In genomic region chr11:111236355-111236754, GRCh38 we compare ENCODE assay signal across 26 cellular contexts. TPM values are rescaled to one million over a fixed set of nuclear protein-coding genes. Genes with fewer than 3 reads are reported as not detected.
DNase-seq lines count a peak whose midpoint lies in the region; ATAC-seq, FAIRE-seq and TF ChIP-seq lines count a peak whose summit lies in the region.
"Had no signal": no experiment of that assay in that cellular context is flagged by ENCODE, and none has a peak within 500 bp of the region (broad histone marks: within the 10 kb centered on the region; RNA-seq: fewer than 3 reads in every experiment).

No MANE protein-coding gene starts in this region.

- TF ChIP-seq CTCF in Panc1 (IDR thresholded peaks at IDR 0.05) (no peak), fibroblast of pulmonary artery (IDR thresholded peaks at IDR 0.05; ENCODE audit: low read length, missing control alignments) (no peak)

- CTCF ChIA-PET in Panc1 (lab: Charles Lee): no interaction called here

- intact Hi-C loops in Panc1 (cut with micrococcal nuclease; ENCODE audit: unreplicated experiment): loop anchor here (10.0 kb wide), 1 partner anchor 522 kb away; the partner anchor contains the start of gene ARHGAP20

- H3K4me1 ChIP-seq in Karpas-422 (ENCODE audit: low read length) (peaks cover 3% of the 10 kb centered on the region; the same call in 1 of the 2 replicates), Panc1 (ENCODE audit: control insufficient read depth, insufficient read depth, low read length) (no peaks in the 10 kb centered on the region), small intestine (ENCODE audit: control insufficient read depth in 2 of 2, insufficient read depth in 1 of 2, low read depth in 1 of 2, low read length in 1 of 2) (peaks cover 0 to 4% of the 10 kb centered on the region in 2 donors)
- H3K4me1 ChIP-seq: body of pancreas, parathyroid adenoma, upper lobe of right lung had no signal

- H3K4me3 ChIP-seq in Karpas-422 (ENCODE audit: low read length): no peak overlapping the region
- peak overlapping the region in 1 of 2 experiments; percentile 26; a peak in 2 of 4 replicates for H3K4me3 ChIP-seq in Panc1 (ENCODE audit: low read depth in 2 of 2, low read length in 2 of 2)
- peak overlapping the region; percentile 19 for H3K4me3 ChIP-seq in fibroblast of pulmonary artery (replicated peaks; ENCODE audit: low read depth, low read length)
- H3K4me3 ChIP-seq in small intestine (ENCODE audit: low read depth in 1 of 2, low read length in 2 of 2): no peak overlapping the region
- H3K4me3 ChIP-seq: body of pancreas, dorsolateral prefrontal cortex, lung, upper lobe of right lung had no signal

- no peak overlapping the region for H3K27ac ChIP-seq in Karpas-422 (ENCODE audit: low read length)
- H3K27ac ChIP-seq in Panc1 (ENCODE audit: low read length): no peak overlapping the region
- peak overlapping the region in 1 of 2 donors; percentile 45 for H3K27ac ChIP-seq in small intestine (ENCODE audit: low read depth in 1 of 2, low read length in 1 of 2)
- H3K27ac ChIP-seq: body of pancreas, dorsolateral prefrontal cortex, parathyroid adenoma, upper lobe of right lung had no signal

- no peak overlapping the region for H3K9ac ChIP-seq in Karpas-422 (ENCODE audit: low read length)
- H3K9ac ChIP-seq: parathyroid adenoma had no signal

- DNase-seq in Karpas-422 (no peak), Panc1 (ENCODE audit: low read depth, low spot score) (no peak), fibroblast of pulmonary artery (ENCODE audit: low read depth) (no peak), small intestine (peak; percentile 61), NCI-H226 (no peak), UCSD-AML1 (lab: John Stamatoyannopoulos, UW; ENCODE audit: unreplicated experiment) (no peak)
- DNase-seq in stimulated activated naive CD4-positive, alpha-beta T cell treated with Interleukin-2 at 50 U/mL for 16 hours (lab: John Stamatoyannopoulos, UW): no peak
- DNase-seq: activated CD4-positive, alpha-beta T cell treated with anti-CD3 and anti-CD28 coated beads for 48 hours; activated T-cell treated with anti-CD3 and anti-CD28 coated beads, Interleukin-2, amount 50 U/mL, for 24 hours; body of pancreas; CD8-positive, alpha-beta T cell; dorsolateral prefrontal cortex; kidney; NCI-H1694; NCI-H2171 treated with DMSO at 0.1 percent for 48 hours; NCI-H524; stimulated activated CD4-positive, alpha-beta T cell treated with anti-CD3 and anti-CD28 coated beads, Interleukin-4, amount 100 ng/mL, for 1 hour; substantia nigra; upper lobe of right lung had no signal

- peak; percentile 15 for FAIRE-seq in small intestine (lab: Jason Lieb, UNC)
- FAIRE-seq: GM12891, HepG2 had no signal

- no peaks in the 10 kb centered on the region for H4K20me1 ChIP-seq in Karpas-422 (ENCODE audit: insufficient read depth, low read depth, low read length)

- H3K36me3 ChIP-seq in Karpas-422 (ENCODE audit: insufficient read depth, low read length) (no peaks in the 10 kb centered on the region), Panc1 (ENCODE audit: control insufficient read depth, insufficient read depth, low read length) (no peaks in the 10 kb centered on the region), small intestine (ENCODE audit: control insufficient read depth in 2 of 2, insufficient read depth in 2 of 2, low read length in 2 of 2) (no peaks in the 10 kb centered on the region)
- H3K36me3 ChIP-seq: upper lobe of right lung had no signal

- H3K27me3 ChIP-seq in Karpas-422 (ENCODE audit: low read length) (peaks cover 9% of the 10 kb centered on the region), Panc1 (ENCODE audit: control insufficient read depth, insufficient read depth, low read length) (peaks cover 20% of the 10 kb centered on the region), small intestine (ENCODE audit: control insufficient read depth in 2 of 2, insufficient read depth in 2 of 2, low read length in 2 of 2) (no peaks in the 10 kb centered on the region)
- H3K27me3 ChIP-seq: body of pancreas, dorsolateral prefrontal cortex, upper lobe of right lung had no signal

- H3K4me2 ChIP-seq in Karpas-422 (ENCODE audit: low read depth, low read length, poor library complexity, severe bottlenecking): peak overlapping the region; percentile 9

- POLR2A ChIA-PET in Panc1 (lab: Charles Lee): interaction anchor here (0.6 kb wide), 1 partner anchor 291 kb away, joined by 6 read pairs; no protein-coding TSS in a partner anchor

- no peak overlapping the region for H2AFZ ChIP-seq in Karpas-422 (ENCODE audit: low read length)
- H2AFZ ChIP-seq: parathyroid adenoma had no signal

- in situ Hi-C loops in Panc1 (cut with HindIII; ENCODE audit: low pct_unique_long_range_greater_than_20kb, low sequenced_read_pairs): no loop called here

- H3K9me2 ChIP-seq in Karpas-422 (replicated peaks; ENCODE audit: insufficient read depth, low read length): no peaks in the 10 kb centered on the region

- no TSS peak for BruUV-seq in Panc1 (replicated peaks; lab: Mats Ljungman, UMichigan)

- ATAC-seq in Panc1: 0 out of 2 replicates have a peak, but pooled peaks have one; percentile 30
- ATAC-seq: body of pancreas; CD8-positive, alpha-beta T cell; HepG2; upper lobe of right lung had no signal

- H3K79me2 ChIP-seq in Karpas-422 (ENCODE audit: low read length): no peaks in the 10 kb centered on the region
- H3K79me2 ChIP-seq: parathyroid adenoma had no signal

- 13 to 34% (median 33%) methylated on average over 2 of the region's 2 CpGs for WGBS in small intestine, 3 donors

- H3K9me3 ChIP-seq in Karpas-422 (ENCODE audit: low read length) (no peaks in the 10 kb centered on the region), Panc1 (ENCODE audit: control insufficient read depth, insufficient read depth, low read depth, low read length) (no peaks in the 10 kb centered on the region), small intestine (ENCODE audit: control insufficient read depth, low read depth) (no peaks in the 10 kb centered on the region)
- H3K9me3 ChIP-seq: body of pancreas, upper lobe of right lung had no signal

RNA-seq across cellular contexts. Expression of gene POU2AF2, which starts 9.2 kb away (rescaled TPM):
- total RNA-seq in Karpas-422 (2014; rRNA removed; shearing (Covaris generic); ENCODE audit: low replicate concordance): not detected in 2 replicates
- not detected for total RNA-seq in Panc1 (2021; ENCODE audit: unreplicated experiment)
- polyA plus RNA-seq in Panc1 (2012; ENCODE audit: insufficient read length): not detected
- polyA plus RNA-seq in small intestine: 1 to 10 TPM in 2 of 3 donors, under 1 TPM in 1; 1.00 to 2.7 (median 1.4) TPM
- total RNA-seq: activated CD8-positive, alpha-beta memory T cell treated with anti-CD3 and anti-CD28 coated beads for 36 hours; body of pancreas; CD8-positive, alpha-beta T cell; dorsolateral prefrontal cortex; HepG2; kidney; LHCN-M2; lung; upper lobe of right lung had no signal
- polyA plus RNA-seq: neural cell had no signal
